22 cellular contexts compared by ENCODE assay signal in the genomic region with DNA sequence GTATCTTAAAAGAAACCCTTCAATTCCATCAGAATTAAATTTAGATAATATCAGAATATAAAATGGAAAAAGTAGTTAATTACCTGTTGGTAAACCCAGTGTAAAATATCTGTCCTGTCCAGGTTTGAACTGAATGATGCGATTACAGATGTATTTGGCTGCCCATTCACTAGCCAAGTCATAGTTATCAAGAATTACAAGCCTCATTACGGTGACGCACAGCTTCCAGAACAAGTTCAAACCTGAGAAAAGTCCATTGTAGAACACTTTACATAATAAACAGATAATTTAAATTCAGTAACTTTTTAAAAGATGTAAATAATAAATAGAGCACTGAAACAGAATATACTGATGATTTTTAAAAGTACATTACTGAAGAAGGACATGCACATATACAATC.
"Had no signal": no experiment of that assay in that cellular context is flagged by ENCODE, and none has a peak within 500 bp of the region (broad histone marks: within the 10 kb centered on the region; RNA-seq: fewer than 3 reads in every experiment).

No MANE protein-coding gene starts in this region.

- H3K27ac ChIP-seq: hepatocyte, parathyroid adenoma, prostate gland, right lobe of liver, spleen, tibial artery, upper lobe of left lung, vagina had no signal

- H2AFZ ChIP-seq: hepatocyte, parathyroid adenoma had no signal

- H3K4me2 ChIP-seq: hepatocyte had no signal

- ATAC-seq: effector memory CD8-positive, alpha-beta T cell; left colon; left ventricle myocardium superior; right lobe of liver; stimulated activated memory B cell treated with anti-CD40 and anti-IgM and Interleukin-4, amounts not matched to agents 10 μg/mL and 1 μg/mL and 100 μg/mL, for 72 hours had no signal

- H3K9me3 ChIP-seq: prostate gland, right lobe of liver, spleen, tibial artery, upper lobe of left lung, vagina had no signal

- DNase-seq: effector memory CD8-positive, alpha-beta T cell; foreskin melanocyte; head of caudate nucleus; left colon; left ventricle myocardium superior; mesendoderm; naive B cell; occipital lobe; retina; right lobe of liver; spleen; stimulated activated CD4-positive, alpha-beta T cell treated with anti-CD3 and anti-CD28 coated beads, Interleukin-15, amount 100 ng/mL, for 24 hours; stimulated activated CD4-positive, alpha-beta T cell treated with anti-CD3 and anti-CD28 coated beads, Interleukin-1b, Interleukin-23, amount 100 ng/mL, for 48 hours; stimulated activated CD4-positive, alpha-beta T cell treated with anti-CD3 and anti-CD28 coated beads, Interleukin-4, amount 100 ng/mL, for 24 hours; tibial artery; upper lobe of left lung had no signal

- H3K79me2 ChIP-seq: parathyroid adenoma had no signal

- H3K9ac ChIP-seq: parathyroid adenoma had no signal

- H3K4me1 ChIP-seq: parathyroid adenoma, prostate gland, right lobe of liver had no signal

- H3K4me3 ChIP-seq: hepatocyte, lung, prostate gland, right lobe of liver, spleen, tibial artery, upper lobe of left lung, vagina had no signal

- H3K36me3 ChIP-seq: prostate gland, right lobe of liver, tibial artery, upper lobe of left lung, vagina had no signal

- H3K27me3 ChIP-seq: hepatocyte, right lobe of liver, spleen, tibial artery, upper lobe of left lung, vagina had no signal
